29 cellular contexts compared by ENCODE assay signal in the genomic region with DNA sequence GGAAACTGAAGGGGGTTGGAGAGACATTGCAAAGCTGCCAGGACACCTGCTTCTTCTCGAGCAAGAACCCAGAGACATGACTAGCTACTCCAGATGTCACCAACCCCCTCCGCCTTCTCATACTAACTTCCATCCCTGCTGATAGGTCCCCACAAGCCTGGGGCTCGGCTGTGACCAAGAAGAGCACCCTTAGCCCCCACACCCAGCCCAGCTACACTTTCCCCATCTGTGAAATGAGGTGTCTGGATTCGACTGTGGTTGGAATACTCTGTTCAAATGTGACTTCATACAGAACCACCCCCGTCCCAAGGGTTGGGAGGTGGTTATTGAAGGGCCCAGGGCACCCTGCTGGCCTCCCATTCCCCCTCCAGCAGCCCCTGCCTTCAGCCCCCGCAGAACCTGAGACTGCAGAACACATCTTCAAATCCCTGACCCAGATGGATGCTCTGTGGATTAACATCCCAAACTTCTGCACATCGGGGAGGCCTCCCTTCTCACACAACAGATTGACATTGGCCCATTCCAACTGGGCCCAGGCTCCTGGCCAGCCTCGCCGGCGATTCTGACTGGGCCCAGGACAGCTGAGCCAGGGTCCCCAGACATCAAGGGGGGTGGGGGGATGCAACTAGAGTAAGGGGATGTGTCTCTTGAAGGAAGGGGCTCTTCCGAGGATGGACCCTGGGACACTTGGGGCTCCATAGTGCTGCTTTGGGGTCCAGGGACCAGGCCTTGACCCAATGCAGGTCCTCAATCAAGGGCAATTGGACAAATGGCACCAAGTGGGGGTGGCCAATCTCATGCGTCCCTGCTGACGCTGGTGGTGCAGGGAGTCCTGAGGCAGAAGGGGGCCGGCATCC. TPM values are rescaled to one million over a fixed set of nuclear protein-coding genes. Genes with fewer than 3 reads are reported as not detected.
"Had no signal": no experiment of that assay in that cellular context is flagged by ENCODE, and none has a peak within 500 bp of the region (broad histone marks: within the 10 kb centered on the region; RNA-seq: fewer than 3 reads in every experiment).

No MANE protein-coding gene starts in this region.

- H3K9me3 ChIP-seq: mucosa of descending colon, pancreas, prostate gland, testis, thyroid gland, transverse colon, upper lobe of left lung, vagina had no signal

- H3K4me3 ChIP-seq: left ventricle myocardium inferior, lung, mucosa of descending colon, pancreas, prostate gland, skin epidermis, stomach, testis, thyroid gland, transverse colon, upper lobe of left lung, vagina had no signal

- ATAC-seq: mucosa of descending colon; naive thymus-derived CD4-positive, alpha-beta T cell; natural killer cell treated with Interleukin-12 subunit alpha and Interleukin-12 subunit beta and Interleukin-15 and Interleukin-18, amount 100 ng/mL, for 72 hours; pancreas; sciatic nerve; stimulated activated naive B cell treated with anti-CD40 and anti-IgM and Interleukin-4, amounts not matched to agents 10 μg/mL and 1 μg/mL and 100 μg/mL, for 72 hours; stimulated activated naive CD8-positive, alpha-beta T cell treated with anti-CD3 and anti-CD28 coated beads, Interleukin-15, Interleukin-2, amounts not matched to agents 100 U/mL and 50 U/mL, for 24 hours had no signal

- H3K27me3 Mint-ChIP-seq: natural killer cell treated with Interleukin-12 subunit alpha and Interleukin-12 subunit beta and Interleukin-15 and Interleukin-18, amount 100 ng/mL, for 72 hours had no signal

- H3K27ac Mint-ChIP-seq: immature natural killer cell; naive thymus-derived CD4-positive, alpha-beta T cell; natural killer cell treated with Interleukin-12 subunit alpha and Interleukin-12 subunit beta and Interleukin-15 and Interleukin-18, amount 100 ng/mL, for 72 hours; stimulated activated naive B cell treated with anti-CD40 and anti-IgM and Interleukin-4, amounts not matched to agents 10 μg/mL and 1 μg/mL and 100 μg/mL, for 72 hours had no signal

- H3K36me3 Mint-ChIP-seq: immature natural killer cell had no signal

- H3K4me3 Mint-ChIP-seq: immature natural killer cell; naive thymus-derived CD4-positive, alpha-beta T cell; natural killer cell treated with Interleukin-12 subunit alpha and Interleukin-12 subunit beta and Interleukin-15 and Interleukin-18, amount 100 ng/mL, for 72 hours; stimulated activated naive B cell treated with anti-CD40 and anti-IgM and Interleukin-4, amounts not matched to agents 10 μg/mL and 1 μg/mL and 100 μg/mL, for 72 hours had no signal

- DNase-seq: hippocampal formation; immature natural killer cell; left ventricle myocardium inferior; midbrain; naive thymus-derived CD4-positive, alpha-beta T cell; nucleus accumbens; pancreas; retina; right cardiac atrium; stimulated activated CD4-positive, alpha-beta T cell treated with anti-CD3 and anti-CD28 coated beads, Interleukin-12 subunit alpha, Interleukin-12 subunit beta, amount 100 ng/mL, for 4 hours; stimulated activated CD4-positive, alpha-beta T cell treated with anti-CD3 and anti-CD28 coated beads, Interleukin-15, amount 100 ng/mL, for 24 hours; stimulated activated CD4-positive, alpha-beta T cell treated with anti-CD3 and anti-CD28 coated beads, Interleukin-2, amount 100 ng/mL, for 24 hours; stimulated activated CD4-positive, alpha-beta T cell treated with anti-CD3 and anti-CD28 coated beads, Interleukin-4, amount 100 ng/mL, for 1 hour; stimulated activated naive B cell treated with anti-CD40 and anti-IgM and Interleukin-4, amounts not matched to agents 10 μg/mL and 1 μg/mL and 100 μg/mL, for 72 hours; stimulated activated naive CD8-positive, alpha-beta T cell treated with anti-CD3 and anti-CD28 coated beads, Interleukin-15, Interleukin-2, amounts not matched to agents 100 U/mL and 50 U/mL, for 24 hours; stomach; testis; thyroid gland; transverse colon; upper lobe of left lung had no signal

- H3K4me1 ChIP-seq: pancreas, prostate gland, testis, thyroid gland had no signal

- H3K27ac ChIP-seq: left ventricle myocardium inferior, pancreas, prostate gland, skin epidermis, stomach, testis, thyroid gland, transverse colon, upper lobe of left lung, vagina had no signal

- H3K36me3 ChIP-seq: left ventricle myocardium inferior, pancreas, prostate gland, stomach, thyroid gland, transverse colon, upper lobe of left lung, vagina had no signal

- H3K27me3 ChIP-seq: pancreas, testis, thyroid gland, upper lobe of left lung, vagina had no signal

RNA-seq across cellular contexts. Expression of gene FIBCD1, which starts 21.7 kb away (rescaled TPM):
- total RNA-seq: mesenteric fat pad; naive thymus-derived CD4-positive, alpha-beta T cell; natural killer cell treated with Interleukin-12 subunit alpha and Interleukin-12 subunit beta and Interleukin-15 and Interleukin-18, amount 100 ng/mL, for 72 hours; sciatic nerve; vagina had no signal
- polyA plus RNA-seq: immature natural killer cell; naive thymus-derived CD4-positive, alpha-beta T cell; pancreas had no signal

RNA-seq across cellular contexts. Expression of gene LAMC3, which starts 48.2 kb away (rescaled TPM):
- total RNA-seq: natural killer cell treated with Interleukin-12 subunit alpha and Interleukin-12 subunit beta and Interleukin-15 and Interleukin-18, amount 100 ng/mL, for 72 hours; osteoblast had no signal
- polyA plus RNA-seq: immature natural killer cell had no signal
